In the genomic region with DNA sequence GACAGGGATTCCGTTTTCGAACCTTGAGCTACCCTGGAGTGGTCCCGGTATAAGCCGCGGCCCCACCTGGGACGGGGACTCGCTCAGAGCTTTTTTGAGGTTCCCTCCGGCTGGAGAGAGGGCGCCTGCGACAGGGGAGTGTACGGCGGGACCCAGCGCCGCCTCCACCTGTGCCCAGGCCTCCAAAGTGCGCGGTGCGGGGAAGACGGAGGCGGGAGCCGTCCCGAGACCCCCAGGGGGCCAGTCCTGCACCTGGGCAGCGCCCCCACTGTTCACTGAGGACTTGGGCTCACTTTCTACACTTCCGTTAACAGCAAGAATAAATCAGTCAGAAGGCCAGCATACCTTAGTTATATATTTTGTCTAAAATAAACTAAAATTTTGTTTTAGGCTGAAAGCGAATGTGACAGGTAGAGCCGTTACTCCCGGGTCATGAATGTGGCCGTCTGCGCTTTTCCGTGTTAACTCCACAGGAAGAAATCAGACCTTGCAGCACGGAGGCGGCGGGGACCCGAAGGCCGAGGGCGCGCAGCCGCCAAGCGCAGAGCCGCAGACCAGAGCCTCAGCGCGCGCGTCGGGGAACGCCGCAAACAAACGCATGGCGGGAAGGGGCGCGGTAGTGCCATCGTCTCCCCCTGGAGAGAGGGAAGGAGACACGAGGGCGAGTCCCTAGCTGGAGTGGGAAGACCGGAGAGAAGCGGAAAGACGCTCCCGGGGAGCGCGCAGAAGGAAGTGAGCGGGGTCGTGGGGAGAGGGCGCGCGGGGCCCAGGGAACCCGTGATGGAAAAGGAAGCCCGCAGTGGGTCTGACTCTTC, we compare ENCODE assay signal across 8 cellular contexts. TPM values are rescaled to one million over a fixed set of nuclear protein-coding genes. Genes with fewer than 3 reads are reported as not detected.
DNase-seq lines count a peak whose midpoint lies in the region; ATAC-seq, FAIRE-seq and TF ChIP-seq lines count a peak whose summit lies in the region.

No MANE protein-coding gene starts in this region.

- intact Hi-C loops in activated CD4-positive, alpha-beta T cell treated with anti-CD3 and anti-CD28 coated beads, Interleukin-2, amount 10 ng/mL, durations not matched to agents 24 days and 14 days (cut with micrococcal nuclease): loop anchor here (1.0 to 2.0 kb wide), 3 partner anchors 16 to 53 kb away; no protein-coding TSS in a partner anchor
- intact Hi-C loops in endothelial cell of umbilical vein (cut with micrococcal nuclease): loop anchor here (1.0 kb wide), 4 partner anchors 15 to 53 kb away; a partner anchor contains a TSS

- H3K9ac ChIP-seq in endothelial cell of umbilical vein (replicated peaks; ENCODE audit: extremely low read depth, insufficient read depth, low read length): peak overlapping the region; percentile 41

- H3K79me2 ChIP-seq in endothelial cell of umbilical vein (ENCODE audit: control insufficient read depth, insufficient read depth, low read length): no peaks in the 10 kb centered on the region

- dilution Hi-C loops in endothelial cell of umbilical vein (cut with MboI; ENCODE audit: extremely low pct_ligation_motif_present, low sequenced_read_pairs): no loop called here

- peak overlapping the region; percentile 48 to 86 (median 73) for H3K4me3 ChIP-seq in endothelial cell of umbilical vein (replicated peaks in 1 of 3; ENCODE audit: insufficient read depth in 1 of 3, low read depth in 1 of 3, low read length in 3 of 3)

- peaks cover 9% of the 10 kb centered on the region for H3K36me3 Mint-ChIP-seq in activated CD4-positive, alpha-beta T cell treated with anti-CD3 and anti-CD28 coated beads, Interleukin-2, amount 10 ng/mL, durations not matched to agents 24 days and 14 days (ENCODE audit: low read depth)
- peaks cover 0 to 10% (median 6%) of the 10 kb centered on the region in 3 donors for H3K36me3 Mint-ChIP-seq in naive thymus-derived CD8-positive, alpha-beta T cell

- no TSS peak for BruUV-seq in endothelial cell of umbilical vein (replicated peaks; lab: Mats Ljungman, UMichigan)

- TF ChIP-seq POLR2A in GM18526 (IDR thresholded peaks at IDR 0.05; ENCODE audit: extremely low read depth, insufficient read length) (peak; percentile 23), endothelial cell of umbilical vein (IDR thresholded peaks at IDR 0.05; ENCODE audit: low read depth, low read length) (no peak)

- ATAC-seq in HG03103 (IDR thresholded peaks at IDR 0.05; ENCODE audit: low read depth, unreplicated experiment) (peak; percentile 2), GM18870 (IDR thresholded peaks at IDR 0.05; ENCODE audit: unreplicated experiment) (no peak)
- ATAC-seq in naive thymus-derived CD8-positive, alpha-beta T cell: peak; percentile 8 to 10

- H3K27me3 ChIP-seq in endothelial cell of umbilical vein (ENCODE audit: control insufficient read depth in 2 of 2, insufficient read depth in 2 of 2, low read length in 2 of 2): no peaks in the 10 kb centered on the region

- peak overlapping the region; percentile 79 for H3K4me2 ChIP-seq in endothelial cell of umbilical vein (ENCODE audit: insufficient read depth, low read length)

- peak; percentile 86 for DNase-seq in activated CD4-positive, alpha-beta T cell treated with anti-CD3 and anti-CD28 coated beads, Interleukin-2, amount 10 ng/mL, durations not matched to agents 24 days and 14 days
- DNase-seq in endothelial cell of umbilical vein (ENCODE audit: low read depth, low spot score): no peak
- DNase-seq in naive thymus-derived CD8-positive, alpha-beta T cell: peak in 8 of 10 donors; percentile 29 to 53 (median 44)
- DNase-seq in NCI-H1105 (lab: John Stamatoyannopoulos, UW): no peak
- no peak for DNase-seq in COLO829 (ENCODE audit: low spot score)

- CTCF ChIA-PET in endothelial cell of umbilical vein (lab: Charles Lee): interaction anchor here (0.8 to 10.2 kb wide), 6 partner anchors 14 to 70 kb away, joined by 3 to 95 read pairs (median 4); a partner anchor contains a TSS

- H3K36me3 ChIP-seq in endothelial cell of umbilical vein (ENCODE audit: control insufficient read depth in 2 of 2, extremely low read depth in 1 of 2, insufficient read depth in 2 of 2, low read length in 2 of 2): no peaks in the 10 kb centered on the region

- peak; percentile 5 to 14 for TF ChIP-seq CTCF in endothelial cell of umbilical vein (IDR thresholded peaks at IDR 0.05; ENCODE audit: extremely low read depth in 1 of 2, insufficient read depth in 1 of 2, low read depth in 1 of 2, low read length in 2 of 2)

- H3K4me1 ChIP-seq in endothelial cell of umbilical vein (ENCODE audit: control insufficient read depth, extremely low read depth, insufficient read depth, low read length): peaks cover 18% of the 10 kb centered on the region

- peaks cover 10% of the 10 kb centered on the region for H3K27me3 Mint-ChIP-seq in activated CD4-positive, alpha-beta T cell treated with anti-CD3 and anti-CD28 coated beads, Interleukin-2, amount 10 ng/mL, durations not matched to agents 24 days and 14 days
- peaks cover 0 to 15% (median 0%) of the 10 kb centered on the region in 5 donors for H3K27me3 Mint-ChIP-seq in naive thymus-derived CD8-positive, alpha-beta T cell

- H3K4me1 Mint-ChIP-seq in activated CD4-positive, alpha-beta T cell treated with anti-CD3 and anti-CD28 coated beads, Interleukin-2, amount 10 ng/mL, durations not matched to agents 24 days and 14 days: peaks cover 44% of the 10 kb centered on the region
- H3K4me1 Mint-ChIP-seq in naive thymus-derived CD8-positive, alpha-beta T cell: peaks cover 24 to 48% (median 36%) of the 10 kb centered on the region in 4 donors

- H4K20me1 ChIP-seq in endothelial cell of umbilical vein (replicated peaks; ENCODE audit: control insufficient read depth, extremely low read depth, insufficient read depth, low read length): no peaks in the 10 kb centered on the region

- FAIRE-seq in endothelial cell of umbilical vein (lab: Jason Lieb, UNC): no peak

- H2AFZ ChIP-seq in endothelial cell of umbilical vein (ENCODE audit: low read depth, low read length): peak overlapping the region; percentile 96

- peak overlapping the region; percentile 95 for H3K27ac Mint-ChIP-seq in activated CD4-positive, alpha-beta T cell treated with anti-CD3 and anti-CD28 coated beads, Interleukin-2, amount 10 ng/mL, durations not matched to agents 24 days and 14 days
- H3K27ac Mint-ChIP-seq in naive thymus-derived CD8-positive, alpha-beta T cell: peak overlapping the region; percentile 90 to 100 (median 96)

- no peaks in the 10 kb centered on the region for H3K9me1 ChIP-seq in endothelial cell of umbilical vein (replicated peaks; ENCODE audit: control insufficient read depth, extremely low read depth, insufficient read depth, low read length)

- no peaks in the 10 kb centered on the region for H3K9me3 Mint-ChIP-seq in activated CD4-positive, alpha-beta T cell treated with anti-CD3 and anti-CD28 coated beads, Interleukin-2, amount 10 ng/mL, durations not matched to agents 24 days and 14 days
- H3K9me3 Mint-ChIP-seq in naive thymus-derived CD8-positive, alpha-beta T cell: peaks cover 0 to 16% (median 0%) of the 10 kb centered on the region in 9 donors

- no peak overlapping the region for H3K27ac ChIP-seq in endothelial cell of umbilical vein (ENCODE audit: insufficient read depth, low read depth, low read length)

- peak overlapping the region; percentile 92 for H3K4me3 Mint-ChIP-seq in activated CD4-positive, alpha-beta T cell treated with anti-CD3 and anti-CD28 coated beads, Interleukin-2, amount 10 ng/mL, durations not matched to agents 24 days and 14 days
- H3K4me3 Mint-ChIP-seq in naive thymus-derived CD8-positive, alpha-beta T cell: peak overlapping the region; percentile 92 to 98 (median 98)

- H3K9me3 ChIP-seq in endothelial cell of umbilical vein (replicated peaks; ENCODE audit: control insufficient read depth, insufficient read depth, low read length): no peaks in the 10 kb centered on the region

- POLR2A ChIA-PET in endothelial cell of umbilical vein (lab: Charles Lee): interaction anchor here (0.5 to 1.8 kb wide), 5 partner anchors 14 to 1368 kb away, joined by 3 to 11 read pairs (median 5); a partner anchor contains a TSS
- POLR2A ChIA-PET in naive thymus-derived CD8-positive, alpha-beta T cell (lab: Charles Lee): interaction anchor here (0.9 to 13.1 kb wide), 25 partner anchors 8 to 387 kb away, joined by 3 to 286 read pairs (median 5); a partner anchor contains a TSS

RNA-seq across cellular contexts. Expression of a gene that starts 14.1 kb away (rescaled TPM):
- total RNA-seq in activated CD4-positive, alpha-beta T cell treated with anti-CD3 and anti-CD28 coated beads, Interleukin-2, amount 10 ng/mL, durations not matched to agents 24 days and 14 days: 2.7 TPM in 2 replicates
- total RNA-seq in endothelial cell of umbilical vein: 3.4 and 4.1 TPM in 2 replicates
- 2.2 and 2.7 TPM in 2 replicates for polyA plus RNA-seq in endothelial cell of umbilical vein
- 2.2 and 2.6 TPM in 2 replicates for polyA plus RNA-seq in endothelial cell of umbilical vein (2011; cell fraction: cytosol; rRNA removed)
- 1.7 TPM in 2 replicates for polyA plus RNA-seq in endothelial cell of umbilical vein (2011; cell fraction: nucleus; rRNA removed)
- polyA plus RNA-seq in endothelial cell of umbilical vein (2012): 3.2 and 8.7 TPM in 2 replicates
- polyA minus RNA-seq in endothelial cell of umbilical vein: 0.47 and 0.73 TPM in 2 replicates
- 14.8 TPM for polyA minus RNA-seq in endothelial cell of umbilical vein (2011; cell fraction: cytosol; rRNA and poly(A)+ RNA removed)
- polyA minus RNA-seq in endothelial cell of umbilical vein (2011; cell fraction: nucleus; rRNA and poly(A)+ RNA removed): 0.58 and 0.77 TPM in 2 replicates
- total RNA-seq in naive thymus-derived CD8-positive, alpha-beta T cell: 1 to 10 TPM; 3.7 to 4.2 TPM
- under 1 TPM in 1 of 3 donors, not detected in 2; 0.40 TPM for polyA plus RNA-seq in naive thymus-derived CD8-positive, alpha-beta T cell

RNA-seq across cellular contexts. Expression of a gene that starts 32.2 kb away (rescaled TPM):
- total RNA-seq in activated CD4-positive, alpha-beta T cell treated with anti-CD3 and anti-CD28 coated beads, Interleukin-2, amount 10 ng/mL, durations not matched to agents 24 days and 14 days: 31.6 and 35.2 TPM in 2 replicates
- total RNA-seq in endothelial cell of umbilical vein: 17.3 and 19.9 TPM in 2 replicates
- 11.2 and 12.8 TPM in 2 replicates for polyA plus RNA-seq in endothelial cell of umbilical vein
- polyA plus RNA-seq in endothelial cell of umbilical vein (2011; cell fraction: cytosol; rRNA removed): 8.7 and 10.4 TPM in 2 replicates
- 48.8 and 57.0 TPM in 2 replicates for polyA plus RNA-seq in endothelial cell of umbilical vein (2011; cell fraction: nucleus; rRNA removed)
- polyA plus RNA-seq in endothelial cell of umbilical vein (2012): 13.2 and 13.7 TPM in 2 replicates
- polyA minus RNA-seq in endothelial cell of umbilical vein: 6.9 and 7.1 TPM in 2 replicates
- 14.7 TPM for polyA minus RNA-seq in endothelial cell of umbilical vein (2011; cell fraction: cytosol; rRNA and poly(A)+ RNA removed)
- 9.8 and 11.1 TPM in 2 replicates for polyA minus RNA-seq in endothelial cell of umbilical vein (2011; cell fraction: nucleus; rRNA and poly(A)+ RNA removed)
- total RNA-seq in naive thymus-derived CD8-positive, alpha-beta T cell: 10 to 100 TPM; 33.3 to 40.7 TPM
- polyA plus RNA-seq in naive thymus-derived CD8-positive, alpha-beta T cell: 1 to 10 TPM; 1.1 to 2.6 (median 1.6) TPM

RNA-seq across cellular contexts. Expression of a gene that starts 43.5 kb away (rescaled TPM):
- not detected in 2 replicates for total RNA-seq in activated CD4-positive, alpha-beta T cell treated with anti-CD3 and anti-CD28 coated beads, Interleukin-2, amount 10 ng/mL, durations not matched to agents 24 days and 14 days
- total RNA-seq in endothelial cell of umbilical vein: not detected in 2 replicates
- not detected in 2 replicates for polyA plus RNA-seq in endothelial cell of umbilical vein
- polyA plus RNA-seq in endothelial cell of umbilical vein (2011; cell fraction: cytosol; rRNA removed): not detected in 2 replicates
- not detected in 2 replicates for polyA plus RNA-seq in endothelial cell of umbilical vein (2011; cell fraction: nucleus; rRNA removed)
- not detected in 2 replicates for polyA plus RNA-seq in endothelial cell of umbilical vein (2012)
- not detected in 2 replicates for polyA minus RNA-seq in endothelial cell of umbilical vein
- polyA minus RNA-seq in endothelial cell of umbilical vein (2011; cell fraction: cytosol; rRNA and poly(A)+ RNA removed): not detected
- not detected in 2 replicates for polyA minus RNA-seq in endothelial cell of umbilical vein (2011; cell fraction: nucleus; rRNA and poly(A)+ RNA removed)
- total RNA-seq in naive thymus-derived CD8-positive, alpha-beta T cell: not detected
- polyA plus RNA-seq in naive thymus-derived CD8-positive, alpha-beta T cell: not detected

RNA-seq across cellular contexts. Expression of a gene that starts 52.8 kb away (rescaled TPM):
- 2,172 and 2,196 TPM in 2 replicates for total RNA-seq in activated CD4-positive, alpha-beta T cell treated with anti-CD3 and anti-CD28 coated beads, Interleukin-2, amount 10 ng/mL, durations not matched to agents 24 days and 14 days
- total RNA-seq in endothelial cell of umbilical vein: 1,910 and 2,029 TPM in 2 replicates
- 5,629 and 5,870 TPM in 2 replicates for polyA plus RNA-seq in endothelial cell of umbilical vein
- 4,930 and 4,995 TPM in 2 replicates for polyA plus RNA-seq in endothelial cell of umbilical vein (2011; cell fraction: cytosol; rRNA removed)
- polyA plus RNA-seq in endothelial cell of umbilical vein (2011; cell fraction: nucleus; rRNA removed): 1,740 and 2,124 TPM in 2 replicates
- polyA plus RNA-seq in endothelial cell of umbilical vein (2012): 2,716 and 3,479 TPM in 2 replicates
- polyA minus RNA-seq in endothelial cell of umbilical vein: 6,064 and 6,714 TPM in 2 replicates
- polyA minus RNA-seq in endothelial cell of umbilical vein (2011; cell fraction: cytosol; rRNA and poly(A)+ RNA removed): 3,380 TPM
- polyA minus RNA-seq in endothelial cell of umbilical vein (2011; cell fraction: nucleus; rRNA and poly(A)+ RNA removed): 806 and 884 TPM in 2 replicates
- total RNA-seq in naive thymus-derived CD8-positive, alpha-beta T cell: 1,000 to 10,000 TPM; 2,236 to 2,371 TPM
- polyA plus RNA-seq in naive thymus-derived CD8-positive, alpha-beta T cell: 1,000 to 10,000 TPM; 2,449 to 2,566 (median 2,565) TPM

RNA-seq across cellular contexts. Expression of a gene that starts 59.9 kb away (rescaled TPM):
- total RNA-seq in activated CD4-positive, alpha-beta T cell treated with anti-CD3 and anti-CD28 coated beads, Interleukin-2, amount 10 ng/mL, durations not matched to agents 24 days and 14 days: not detected in 2 replicates
- not detected in 2 replicates for total RNA-seq in endothelial cell of umbilical vein
- not detected in 2 replicates for polyA plus RNA-seq in endothelial cell of umbilical vein
- polyA plus RNA-seq in endothelial cell of umbilical vein (2011; cell fraction: cytosol; rRNA removed): not detected in 2 replicates
- not detected in 2 replicates for polyA plus RNA-seq in endothelial cell of umbilical vein (2011; cell fraction: nucleus; rRNA removed)
- not detected in 2 replicates for polyA plus RNA-seq in endothelial cell of umbilical vein (2012)
- polyA minus RNA-seq in endothelial cell of umbilical vein: not detected in 2 replicates
- polyA minus RNA-seq in endothelial cell of umbilical vein (2011; cell fraction: cytosol; rRNA and poly(A)+ RNA removed): not detected
- polyA minus RNA-seq in endothelial cell of umbilical vein (2011; cell fraction: nucleus; rRNA and poly(A)+ RNA removed): not detected in 2 replicates
- not detected for total RNA-seq in naive thymus-derived CD8-positive, alpha-beta T cell
- polyA plus RNA-seq in naive thymus-derived CD8-positive, alpha-beta T cell: not detected

Comparison
In these comparisons a context has a peak if more than half of its experiments do, and no peak if none do; other contexts are left out.
1. DNase-seq: peak in activated CD4-positive, alpha-beta T cell treated with anti-CD3 and anti-CD28 coated beads, Interleukin-2, amount 10 ng/mL, durations not matched to agents 24 days and 14 days (single experiment) and naive thymus-derived CD8-positive, alpha-beta T cell (8 of 10); none in endothelial cell of umbilical vein (single experiment), NCI-H1105 (single experiment) and COLO829 (single experiment).